ENCODE assay signal across 8 cellular contexts in the genomic region with DNA sequence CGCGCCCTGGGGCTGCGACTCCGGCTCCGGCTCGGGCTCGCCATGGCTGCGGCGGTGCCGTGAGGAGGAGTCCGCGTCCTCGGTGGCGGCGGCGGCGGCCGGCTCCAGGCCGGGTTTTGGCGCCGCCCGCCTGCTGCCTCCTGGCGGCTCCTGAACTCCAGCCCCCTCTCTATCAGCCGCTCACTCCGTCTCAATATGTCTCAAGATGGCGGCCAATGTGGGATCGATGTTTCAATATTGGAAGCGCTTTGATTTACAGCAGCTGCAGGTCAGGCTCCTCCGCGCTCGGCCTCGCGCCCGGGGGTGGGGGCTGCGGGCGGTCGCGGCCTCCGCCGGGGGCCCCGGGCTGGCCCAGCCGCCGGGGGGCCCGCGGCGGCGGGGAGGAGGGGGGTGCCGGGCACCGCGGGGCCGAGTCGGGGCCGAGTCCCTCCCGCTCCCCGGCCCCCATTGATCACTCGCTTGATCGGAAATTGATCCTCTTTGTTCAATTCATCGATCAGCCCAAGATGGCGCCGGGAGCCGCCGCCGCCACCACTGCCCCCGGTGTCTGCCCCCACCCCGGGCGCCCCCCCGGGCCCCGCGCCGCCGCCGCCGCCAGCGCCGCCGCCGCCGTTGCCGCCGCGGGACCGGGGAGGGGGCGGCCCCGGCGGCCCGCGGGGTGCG.
DNase-seq lines count a peak whose midpoint lies in the region; ATAC-seq and TF ChIP-seq lines count a peak whose summit lies in the region.

No MANE protein-coding gene starts in this region.

- no peaks in the 10 kb centered on the region for H3K36me3 ChIP-seq in neutrophil

- CTCF ChIA-PET in RWPE1 (lab: Yijun Ruan, JAX), result interaction anchor here (0.6 kb wide), 2 partner anchors 15 to 133 kb away, joined by 4 read pairs; no protein-coding TSS in a partner anchor

- peak overlapping the region; percentile 70 to 79 for H3K4me3 ChIP-seq in neutrophil (ENCODE audit: low read depth in 1 of 2, low read length in 1 of 2)

- H3K27me3 ChIP-seq in neutrophil, result no peaks in the 10 kb centered on the region

- H3K4me1 ChIP-seq in neutrophil (ENCODE audit: control insufficient read depth in 1 of 2, insufficient read depth in 1 of 2, low read depth in 1 of 2, low read length in 1 of 2), result peaks cover 46 to 47% of the 10 kb centered on the region in 2 experiments

- H3K27ac ChIP-seq in RWPE1, result peak overlapping the region; percentile 89
- H3K27ac ChIP-seq in neutrophil, result peak overlapping the region; percentile 97

- no peaks in the 10 kb centered on the region for H3K9me3 ChIP-seq in neutrophil

- POLR2A ChIA-PET in RWPE1 (lab: Yijun Ruan, JAX; ENCODE audit: low non-redundant PET), result no interaction called here

- ATAC-seq in GM21526 (IDR thresholded peaks at IDR 0.05; ENCODE audit: low FRiP score, unreplicated experiment), result peak; percentile 44

- in situ Hi-C loops in KBM-7 (cut with MboI; ENCODE audit: low pct_unique_long_range_greater_than_20kb, low sequenced_read_pairs), result no loop called here

- TF ChIP-seq CTCF in RWPE1 (conservative IDR thresholded peaks at IDR 0.05; ENCODE audit: low read depth) (peak; percentile 58), neutrophil (IDR thresholded peaks at IDR 0.05) (no peak)

- DNase-seq in DMS 273 (lab: John Stamatoyannopoulos, UW; ENCODE audit: unreplicated experiment), result peak; percentile 95
- peak; percentile 77 for DNase-seq in KBM-7
- DNase-seq in RWPE1 (ENCODE audit: low spot score), result no peak
- DNase-seq in activated effector memory CD4-positive, alpha-beta T cell treated with anti-CD3 and anti-CD28 coated beads, Interleukin-2, amount 50 U/mL, for 16 hours, result peak; percentile 88
- peak; percentile 41 for DNase-seq in foreskin melanocyte
- DNase-seq in superior temporal gyrus (ENCODE audit: extremely low spot score), result peak; percentile 70
